14 cellular contexts compared by ENCODE assay signal in genomic region chr5:31096238-31096865, GRCh38.
DNase-seq lines count a peak whose midpoint lies in the region; ATAC-seq, FAIRE-seq and TF ChIP-seq lines count a peak whose summit lies in the region.
"Had no signal": no experiment of that assay in that cellular context is flagged by ENCODE, and none has a peak within 500 bp of the region (broad histone marks: within the 10 kb centered on the region; RNA-seq: fewer than 3 reads in every experiment).

No MANE protein-coding gene starts in this region.

- in situ Hi-C loops in astrocyte of the spinal cord (cut with HindIII; ENCODE audit: low sequenced_read_pairs) = no loop called here

- ATAC-seq in GM19023 (IDR thresholded peaks at IDR 0.05; ENCODE audit: unreplicated experiment) (no peak), HG02642 (IDR thresholded peaks at IDR 0.05; ENCODE audit: poor library complexity, unreplicated experiment) (no peak), GM21723 (IDR thresholded peaks at IDR 0.05; ENCODE audit: unreplicated experiment) (no peak)
- ATAC-seq: Panc1 had no signal

- DNase-seq in A172 (ENCODE audit: low spot score) (peak; percentile 28), HTR-8/SVneo (ENCODE audit: insufficient read length, low spot score) (peak; percentile 27), astrocyte of the spinal cord (ENCODE audit: low read depth, low spot score) (peak; percentile 90), iris pigment epithelial cell (ENCODE audit: low read depth) (peak; percentile 67), SIG-M5 treated with dmso at 0.1 percent for 504 hours (lab: John Stamatoyannopoulos, UW; ENCODE audit: unreplicated experiment) (no peak)
- DNase-seq: DMS79, MV-4-11, ovary, T-helper 2 cell had no signal

- TF ChIP-seq CTCF in astrocyte of the spinal cord (IDR thresholded peaks at IDR 0.05; ENCODE audit: low read depth, low read length) = no peak

- peak; percentile 13 for FAIRE-seq in HTR-8/SVneo (lab: Jason Lieb, UNC)
- FAIRE-seq: urothelium cell line had no signal

- no peak overlapping the region for H3K4me3 ChIP-seq in astrocyte of the spinal cord (ENCODE audit: low read depth, low read length)
- H3K4me3 ChIP-seq: ovary had no signal
